16 cellular contexts compared by ENCODE assay signal in the genomic region with DNA sequence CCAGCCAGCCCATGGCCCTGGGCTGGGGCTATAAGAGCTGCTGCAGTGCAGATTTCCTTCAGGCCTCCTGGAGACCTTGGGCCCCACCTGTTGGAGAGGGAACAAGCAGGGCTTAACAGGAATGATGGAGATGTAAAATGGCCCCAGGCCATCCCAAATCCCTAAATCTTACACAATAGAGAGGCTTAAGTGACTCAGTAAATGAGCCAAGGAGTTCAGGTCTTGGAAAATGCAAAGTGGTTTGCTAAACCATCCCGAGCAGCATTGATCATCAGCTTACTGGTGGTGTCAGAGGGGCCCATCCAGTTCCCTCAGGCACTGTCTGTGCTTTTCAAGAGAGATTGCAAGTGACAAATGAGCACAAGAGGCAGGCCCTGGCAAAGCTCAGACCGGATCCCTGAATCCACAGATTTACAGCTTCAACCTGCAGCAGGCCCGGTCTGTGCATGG.
DNase-seq lines count a peak whose midpoint lies in the region; ATAC-seq, FAIRE-seq and TF ChIP-seq lines count a peak whose summit lies in the region.
"Had no signal": no experiment of that assay in that cellular context is flagged by ENCODE, and none has a peak within 500 bp of the region (broad histone marks: within the 10 kb centered on the region; RNA-seq: fewer than 3 reads in every experiment).

No MANE protein-coding gene starts in this region.

- H3K79me2 ChIP-seq in OCI-LY3 (ENCODE audit: low read length) = no peaks in the 10 kb centered on the region
- no peaks in the 10 kb centered on the region for H3K79me2 ChIP-seq in H1 (ENCODE audit: control insufficient read depth in 1 of 2, insufficient read depth in 2 of 2, low read length in 2 of 2)

- H3K4ac ChIP-seq in H1 (replicated peaks; ENCODE audit: insufficient read length, low read depth, low read length) = no peak overlapping the region

- H3K4me3 ChIP-seq in left ventricle myocardium inferior (no peak overlapping the region), OCI-LY3 (ENCODE audit: low read length) (no peak overlapping the region), H1 (ENCODE audit: extremely low read depth in 1 of 4, insufficient read depth in 2 of 4, low read depth in 3 of 4, low read length in 4 of 4) (no peak overlapping the region)
- H3K4me3 ChIP-seq: esophagus muscularis mucosa, mucosa of descending colon had no signal

- 100% methylated on average over 3 of the region's 3 CpGs; no CpG with 5 or more reads in 1 of the 2 experiments for WGBS in H1 (ENCODE audit: extremely low coverage in 1 of 2, insufficient coverage in 1 of 2, insufficient read length in 1 of 2, insufficient replicate concordance in 2 of 2, low coverage in 1 of 2, low lambda C conversion rate in 2 of 2, missing lambda C conversion rate in 1 of 2), 2 experiments

- H3K27me3 ChIP-seq in left ventricle myocardium inferior (ENCODE audit: low read depth) (peaks cover 32% of the 10 kb centered on the region), OCI-LY3 (ENCODE audit: low read depth, low read length) (no peaks in the 10 kb centered on the region), H1 (replicated peaks in 1 of 4; ENCODE audit: control insufficient read depth in 3 of 4, extremely low read depth in 1 of 4, insufficient read depth in 3 of 4, low read length in 3 of 4) (no peaks in the 10 kb centered on the region; a peak in 1 of 7 replicates)

- no peak overlapping the region for H3K14ac ChIP-seq in H1 (ENCODE audit: insufficient read length)

- H4K20me1 ChIP-seq in OCI-LY3 (ENCODE audit: insufficient read depth, low read length) = no peaks in the 10 kb centered on the region
- H4K20me1 ChIP-seq in H1 (replicated peaks in 1 of 2; ENCODE audit: control insufficient read depth in 1 of 2, insufficient read depth in 2 of 2, low read length in 2 of 2) = no peaks in the 10 kb centered on the region

- H3K18ac ChIP-seq in H1 (ENCODE audit: extremely low read depth, low read length) = no peak overlapping the region

- H3K36me3 ChIP-seq in left ventricle myocardium inferior = no peaks in the 10 kb centered on the region
- H3K36me3 ChIP-seq in OCI-LY3 (replicated peaks; ENCODE audit: low read depth, low read length) = no peaks in the 10 kb centered on the region
- H3K36me3 ChIP-seq in H1 (ENCODE audit: control insufficient read depth in 2 of 4, insufficient read depth in 4 of 4, low read length in 3 of 4) = no peaks in the 10 kb centered on the region
- H3K36me3 ChIP-seq: esophagus muscularis mucosa had no signal

- no peak overlapping the region for H2BK15ac ChIP-seq in H1 (ENCODE audit: low read length)

- H4K91ac ChIP-seq in H1 (replicated peaks; ENCODE audit: insufficient read length, low read length) = no peak overlapping the region

- H2BK120ac ChIP-seq in H1 (replicated peaks; ENCODE audit: low read depth, low read length) = no peak overlapping the region

- H2BK5ac ChIP-seq in H1 (ENCODE audit: low read depth, low read length) = no peak overlapping the region

- no peak for DNase-seq in left ventricle myocardium inferior
- DNase-seq in left cardiac atrium = no peak
- no peak for DNase-seq in H1 (ENCODE audit: low read depth in 1 of 2, low spot score in 2 of 2)
- peak; percentile 53 for DNase-seq in renal cortical epithelial cell (ENCODE audit: low read depth)
- DNase-seq in HT-29 (ENCODE audit: low spot score) = no peak
- DNase-seq in NCI-H1105 treated with DMSO at 0.1 percent for 48 hours (lab: John Stamatoyannopoulos, UW) = no peak
- DNase-seq: CD8-positive, alpha-beta memory T cell; mucosa of descending colon; MV-4-11; nucleus accumbens; stimulated activated CD4-positive, alpha-beta T cell treated with anti-CD3 and anti-CD28 coated beads, Interleukin-2, amount 100 ng/mL, for 24 hours had no signal

- no peak for TF ChIP-seq POLR2A in H1 (IDR thresholded peaks at IDR 0.05; ENCODE audit: control extremely low read depth in 1 of 2, low read depth in 2 of 2, low read length in 2 of 2)

- FAIRE-seq in H1 (lab: Jason Lieb, UNC) = no peak

- H3K4me1 ChIP-seq in left ventricle myocardium inferior (peaks cover 50% of the 10 kb centered on the region), OCI-LY3 (ENCODE audit: low read length) (peaks cover 60% of the 10 kb centered on the region), H1 (replicated peaks in 1 of 4; ENCODE audit: control insufficient read depth in 3 of 4, insufficient read depth in 4 of 4, low read length in 3 of 4) (peaks cover 0 to 8% (median 4%) of the 10 kb centered on the region in 4 experiments; a peak in 2 of 7 replicates)

- H4K8ac ChIP-seq in H1 (ENCODE audit: extremely low read depth, insufficient read depth, low read length) = no peak overlapping the region

- H3K4me2 ChIP-seq in OCI-LY3 (ENCODE audit: low read length) (peak overlapping the region; percentile 86), H1 (ENCODE audit: insufficient read depth in 1 of 2, low read depth in 2 of 2, low read length in 2 of 2) (no peak overlapping the region)

- intact Hi-C loops in left ventricle myocardium inferior (cut with micrococcal nuclease) = no loop called here
- intact Hi-C loops in left cardiac atrium (cut with DNase I) = no loop called here

- TF ChIP-seq EP300 in H1 (IDR thresholded peaks at IDR 0.05; ENCODE audit: borderline replicate concordance in 1 of 2, low read depth in 2 of 2, low read length in 2 of 2) = no peak

- POLR2A ChIA-PET in H1 (lab: Charles Lee; ENCODE audit: partially characterized antibody) = no interaction called here

- TF ChIP-seq CTCF in left ventricle myocardium inferior (IDR thresholded peaks at IDR 0.05; ENCODE audit: borderline replicate concordance) (no peak), OCI-LY3 (IDR thresholded peaks at IDR 0.05; ENCODE audit: low read depth, low read length) (0 out of 2 replicates have a peak, but pooled peaks have one; percentile 10), H1 (IDR thresholded peaks at IDR 0.05; ENCODE audit: control extremely low read depth in 1 of 3, insufficient read depth in 1 of 3, low read depth in 1 of 3, low read length in 3 of 3) (peak; percentile 9 to 33 (median 32); a peak in 3 of 4 replicates)

- H3K9me3 ChIP-seq in left ventricle myocardium inferior (replicated peaks) (no peaks in the 10 kb centered on the region), OCI-LY3 (ENCODE audit: insufficient read depth, low read length) (no peaks in the 10 kb centered on the region), H1 (ENCODE audit: insufficient read depth in 2 of 2, low read depth in 1 of 2, low read length in 1 of 2) (no peaks in the 10 kb centered on the region)
- H3K9me3 ChIP-seq: esophagus muscularis mucosa, mucosa of descending colon had no signal

- no peak overlapping the region for H3K23ac ChIP-seq in H1 (ENCODE audit: insufficient read length)

- no peak overlapping the region for H3K56ac ChIP-seq in H1 (replicated peaks; ENCODE audit: insufficient read length, low read depth, low read length)

- no peak overlapping the region for H2BK20ac ChIP-seq in H1 (ENCODE audit: low read length)

- ATAC-seq in left cardiac atrium (no peak), HG03342 (IDR thresholded peaks at IDR 0.05; ENCODE audit: unreplicated experiment) (no peak)
- ATAC-seq: activated CD4-positive, CD25-positive, alpha-beta regulatory T cell treated with anti-CD3 and anti-CD28 coated beads, Interleukin-2, amount 50 U/mL, for 24 hours; sciatic nerve had no signal

- no peaks in the 10 kb centered on the region for H3K79me1 ChIP-seq in H1 (ENCODE audit: low read depth, low read length)

- H3K23me2 ChIP-seq in H1 (ENCODE audit: low read depth, low read length) = no peaks in the 10 kb centered on the region

- peak; percentile 42 to 57 for TF ChIP-seq RAD21 in H1 (IDR thresholded peaks at IDR 0.05 in 1 of 2, conservative IDR thresholded peaks at IDR 0.05 in 1 of 2; ENCODE audit: low read depth in 2 of 2, low read length in 2 of 2)

- H2AK5ac ChIP-seq in H1 (ENCODE audit: low read depth, low read length) = no peak overlapping the region

- H3K27ac ChIP-seq in left ventricle myocardium inferior (replicated peaks) (peak overlapping the region; percentile 2), OCI-LY3 (ENCODE audit: low read length) (peak overlapping the region; percentile 97), H1 (ENCODE audit: low read depth, low read length) (no peak overlapping the region)
- H3K27ac ChIP-seq: esophagus muscularis mucosa had no signal

- H2BK12ac ChIP-seq in H1 (ENCODE audit: low read depth, low read length) = no peak overlapping the region

- CTCF ChIA-PET in H1 (lab: Charles Lee; ENCODE audit: partially characterized antibody) = interaction anchor here (0.8 to 3.6 kb wide), 6 partner anchors 13 to 60 kb away, joined by 3 to 22 read pairs (median 4); no protein-coding TSS in a partner anchor

- peak overlapping the region; percentile 91; the same call in 1 of the 2 replicates for H3K9ac ChIP-seq in OCI-LY3 (ENCODE audit: low read length)
- no peak overlapping the region for H3K9ac ChIP-seq in H1 (replicated peaks in 1 of 4; ENCODE audit: extremely low read depth in 1 of 4, low read depth in 3 of 4, low read length in 3 of 4)

- H2AFZ ChIP-seq in OCI-LY3 (ENCODE audit: low read depth, low read length) (no peak overlapping the region), H1 (ENCODE audit: low read length) (no peak overlapping the region)

- H4K5ac ChIP-seq in H1 (ENCODE audit: insufficient read length, low read depth, low read length) = no peak overlapping the region

TF ChIP-seq in H1, 55 proteins besides CTCF, POLR2A, EP300 and RAD21 (continues in another document):
- TF ChIP-seq YY1 (IDR thresholded peaks at IDR 0.05; ENCODE audit: low read depth, low read length) = peak; percentile 65; the same call in 1 of the 2 replicates
- TF ChIP-seq, protein P1, sequence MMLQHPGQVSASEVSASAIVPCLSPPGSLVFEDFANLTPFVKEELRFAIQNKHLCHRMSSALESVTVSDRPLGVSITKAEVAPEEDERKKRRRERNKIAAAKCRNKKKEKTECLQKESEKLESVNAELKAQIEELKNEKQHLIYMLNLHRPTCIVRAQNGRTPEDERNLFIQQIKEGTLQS (IDR thresholded peaks at IDR 0.05; ENCODE audit: insufficient read depth, low read depth, low read length) = no peak
- TF ChIP-seq CHD2 (IDR thresholded peaks at IDR 0.05; ENCODE audit: low read length) = no peak
- TF ChIP-seq TEAD4 (IDR thresholded peaks at IDR 0.05; ENCODE audit: low read depth, low read length) = no peak
- no peak for TF ChIP-seq ASH2L (IDR thresholded peaks at IDR 0.05; ENCODE audit: low read length)
- no peak for TF ChIP-seq KDM5A (IDR thresholded peaks at IDR 0.05; ENCODE audit: low read length)
- TF ChIP-seq CBX5 (IDR thresholded peaks at IDR 0.05; ENCODE audit: low read depth, low read length) = no peak
- TF ChIP-seq TCF12 (IDR thresholded peaks at IDR 0.05; ENCODE audit: low read depth, low read length) = no peak
- TF ChIP-seq TAF1 (IDR thresholded peaks at IDR 0.05; ENCODE audit: low read depth, low read length) = no peak
- no peak for TF ChIP-seq POU5F1 (IDR thresholded peaks at IDR 0.05; ENCODE audit: low read depth, low read length)
- no peak for TF ChIP-seq JUN (IDR thresholded peaks at IDR 0.05; ENCODE audit: low read depth, low read length)
- TF ChIP-seq ZNF274 (IDR thresholded peaks at IDR 0.05; ENCODE audit: borderline replicate concordance, extremely low read depth, low read length) = no peak
- TF ChIP-seq MAFK (IDR thresholded peaks at IDR 0.05; ENCODE audit: low read depth, low read length) = no peak
- TF ChIP-seq CEBPB (IDR thresholded peaks at IDR 0.05; ENCODE audit: low read depth, low read length) = 0 out of 2 replicates have a peak, but pooled peaks have one; percentile 14
